ENCODE assay signal across 8 cellular contexts in the genomic region with DNA sequence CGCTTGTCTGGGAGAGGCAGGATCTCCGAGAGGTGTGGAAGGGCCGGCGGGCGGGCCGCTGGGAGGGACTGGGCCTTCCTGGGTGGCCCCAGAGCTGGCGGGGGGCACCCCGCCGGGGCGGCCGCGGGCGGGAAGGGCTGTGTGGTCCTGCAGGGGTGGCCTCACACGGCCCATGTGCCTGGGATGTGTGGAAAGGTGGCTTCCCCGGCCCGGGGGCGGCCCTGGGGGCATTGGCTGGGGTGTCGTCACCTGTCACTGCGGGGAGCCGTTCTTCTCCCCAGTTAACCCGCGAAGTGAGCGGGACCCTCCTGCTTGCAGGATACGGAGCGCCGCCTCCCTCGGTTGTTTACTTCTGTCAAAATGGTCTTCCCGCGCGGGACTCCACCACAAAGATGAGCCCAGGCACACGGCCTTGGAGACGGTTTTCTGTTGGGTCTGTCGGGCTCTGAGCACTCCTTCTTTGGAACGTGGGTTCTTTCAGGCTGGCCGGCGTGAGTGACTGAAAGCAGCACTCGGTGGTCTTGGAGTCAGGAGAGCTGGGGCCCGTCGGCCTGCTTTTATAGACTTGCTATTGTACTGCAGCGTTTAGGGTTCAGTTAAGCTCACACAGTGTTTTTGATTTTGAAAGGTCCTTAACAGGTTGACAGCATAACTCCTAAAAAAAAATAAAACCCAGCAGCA. TPM values are rescaled to one million over a fixed set of nuclear protein-coding genes. Genes with fewer than 3 reads are reported as not detected.
A peak's percentile ranks its signal among the peaks of the same experiment; 100 is the strongest.
DNase-seq lines count a peak whose midpoint lies in the region; ATAC-seq and TF ChIP-seq lines count a peak whose summit lies in the region.

No MANE protein-coding gene starts in this region.

- DNase-seq in COLO668 (lab: John Stamatoyannopoulos, UW; ENCODE audit: unreplicated experiment) (peak; percentile 51), HL-60 (ENCODE audit: low read depth in 1 of 2, low spot score in 1 of 2) (peak in 1 of 2 experiments; percentile 51), cerebellar cortex (ENCODE audit: low spot score) (peak; percentile 41), left lung (no peak), NCI-H446 (lab: John Stamatoyannopoulos, UW) (no peak)
- peak; percentile 56 for DNase-seq in stimulated activated CD4-positive, alpha-beta T cell treated with anti-CD3 and anti-CD28 coated beads, Interleukin-4, amount 100 ng/mL, for 1 hour

- TF ChIP-seq CTCF in HL-60 (IDR thresholded peaks at IDR 0.05; ENCODE audit: insufficient read depth, low read length) (no peak), WI38 (IDR thresholded peaks at IDR 0.05; ENCODE audit: low read depth, low read length) (no peak), left lung (IDR thresholded peaks at IDR 0.05) (no peak)

- ATAC-seq in GM21360 (IDR thresholded peaks at IDR 0.05; ENCODE audit: unreplicated experiment) (peak; percentile 20), left lung (peak; percentile 69)

- peaks cover 4 to 48% of the 10 kb centered on the region in 2 donors for H3K4me1 ChIP-seq in left lung

- H3K4me3 ChIP-seq in HL-60 (replicated peaks; ENCODE audit: insufficient read depth, low read length) (peak overlapping the region; percentile 94), WI38 (ENCODE audit: low read depth, low read length) (peak overlapping the region; percentile 84), left lung (peak overlapping the region; percentile 92 to 100)

- intact Hi-C loops in left lung (cut with DNase I) = no loop called here

- no peaks in the 10 kb centered on the region for H3K9me3 ChIP-seq in left lung

- no peaks in the 10 kb centered on the region for H3K36me3 ChIP-seq in left lung

- H3K27me3 ChIP-seq in HL-60 (ENCODE audit: insufficient read depth, poor library complexity, severe bottlenecking) (no peaks in the 10 kb centered on the region), left lung (no peaks in the 10 kb centered on the region)

- peak overlapping the region; percentile 97 for H3K27ac ChIP-seq in HL-60 (replicated peaks)
- H3K27ac ChIP-seq in left lung = peak overlapping the region; percentile 84 to 90

RNA-seq across cellular contexts. Expression of a gene that starts 0.7 kb away (rescaled TPM):
- 10 to 100 TPM; 26.6 to 33.5 TPM for total RNA-seq in left lung

Comparison
In these comparisons a context has a peak if more than half of its experiments do, and no peak if none do; other contexts are left out.
1. DNase-seq: peak in COLO668 (single experiment), cerebellar cortex (single experiment) and stimulated activated CD4-positive, alpha-beta T cell treated with anti-CD3 and anti-CD28 coated beads, Interleukin-4, amount 100 ng/mL, for 1 hour (single experiment); none in left lung (0 of 2) and NCI-H446 (0 of 2).
2. Peak in every context shown above with its lines, with median percentiles within 50 percentile points of each other: H3K4me3 ChIP-seq.